Comparison of ENCODE assay signal across 17 cellular contexts in genomic region chr12:71876400-71876799, GRCh38. TPM values are rescaled to one million over a fixed set of nuclear protein-coding genes. Genes with fewer than 3 reads are reported as not detected.
DNase-seq lines count a peak whose midpoint lies in the region; ATAC-seq and TF ChIP-seq lines count a peak whose summit lies in the region.
"Had no signal": no experiment of that assay in that cellular context is flagged by ENCODE, and none has a peak within 500 bp of the region (broad histone marks: within the 10 kb centered on the region; RNA-seq: fewer than 3 reads in every experiment).

No MANE protein-coding gene starts in this region.

- peak overlapping the region; percentile 56 for H3K27ac ChIP-seq in subcutaneous abdominal adipose tissue (ENCODE audit: low read depth, low read length)
- H3K27ac ChIP-seq: KMS-11, SJSA1 had no signal

- DNase-seq in activated T-cell treated with anti-CD3 and anti-CD28 coated beads, Interleukin-2, amount 50 U/mL, for 24 hours: no peak
- DNase-seq in activated T-cell treated with anti-CD3 and anti-CD28 coated beads, Interleukin-2, amount 50 U/mL, for 1 hour: no peak
- peak; percentile 20 for DNase-seq in astrocyte of the hippocampus (ENCODE audit: low read depth, low spot score)
- DNase-seq in memory B cell (ENCODE audit: low spot score in 2 of 2): no peak
- no peak for DNase-seq in BE2C
- DNase-seq in NCI-H524 treated with DMSO at 0.1 percent for 48 hours (lab: John Stamatoyannopoulos, UW): no peak
- DNase-seq: 8988T; CD4-positive, CD25-positive, alpha-beta regulatory T cell; DMS79 treated with DMSO at 0.1 percent for 48 hours; GOT3; NCI-H187 treated with DMSO at 0.1 percent for 48 hours; NCI-H2171; OCI-M1 had no signal

- peaks cover 33% of the 10 kb centered on the region for H3K4me1 Mint-ChIP-seq in activated T-cell treated with anti-CD3 and anti-CD28 coated beads, Interleukin-2, amount 50 U/mL, for 24 hours (ENCODE audit: low read depth)
- H3K4me1 Mint-ChIP-seq in memory B cell: peaks cover 5% of the 10 kb centered on the region

- H3K4me1 ChIP-seq in subcutaneous abdominal adipose tissue (ENCODE audit: control insufficient read depth in 5 of 5, insufficient read depth in 5 of 5, low read length in 5 of 5) (peaks cover 0 to 17% (median 13%) of the 10 kb centered on the region in 5 donors), BE2C (peaks cover 10% of the 10 kb centered on the region)
- H3K4me1 ChIP-seq: SJSA1 had no signal

- H3K9me3 Mint-ChIP-seq in activated T-cell treated with anti-CD3 and anti-CD28 coated beads, Interleukin-2, amount 50 U/mL, for 24 hours: no peaks in the 10 kb centered on the region
- no peaks in the 10 kb centered on the region for H3K9me3 Mint-ChIP-seq in memory B cell

- H3K27me3 ChIP-seq in subcutaneous abdominal adipose tissue (ENCODE audit: control insufficient read depth in 5 of 5, insufficient read depth in 4 of 5, low read length in 5 of 5) (no peaks in the 10 kb centered on the region), BE2C (no peaks in the 10 kb centered on the region)
- H3K27me3 ChIP-seq: SJSA1 had no signal

- no peaks in the 10 kb centered on the region for H3K27me3 Mint-ChIP-seq in activated T-cell treated with anti-CD3 and anti-CD28 coated beads, Interleukin-2, amount 50 U/mL, for 24 hours
- H3K27me3 Mint-ChIP-seq in memory B cell: no peaks in the 10 kb centered on the region
- H3K27me3 Mint-ChIP-seq: CD4-positive, CD25-positive, alpha-beta regulatory T cell had no signal

- peak overlapping the region; percentile 15 for H3K27ac Mint-ChIP-seq in activated T-cell treated with anti-CD3 and anti-CD28 coated beads, Interleukin-2, amount 50 U/mL, for 24 hours
- peak overlapping the region; percentile 25 for H3K27ac Mint-ChIP-seq in memory B cell

- no peak for TF ChIP-seq CTCF in BE2C (IDR thresholded peaks at IDR 0.05; ENCODE audit: low read depth, low read length)

- H3K9me3 ChIP-seq in subcutaneous abdominal adipose tissue (ENCODE audit: control insufficient read depth in 5 of 5, low read length in 5 of 5): no peaks in the 10 kb centered on the region
- H3K9me3 ChIP-seq in BE2C: no peaks in the 10 kb centered on the region
- H3K9me3 ChIP-seq: SJSA1 had no signal

- H3K4me3 ChIP-seq in subcutaneous abdominal adipose tissue (ENCODE audit: low read depth in 1 of 5, low read length in 5 of 5) (no peak overlapping the region), BE2C (ENCODE audit: low read depth, low read length) (no peak overlapping the region)
- H3K4me3 ChIP-seq: SJSA1 had no signal

- H3K4me3 Mint-ChIP-seq in activated T-cell treated with anti-CD3 and anti-CD28 coated beads, Interleukin-2, amount 50 U/mL, for 24 hours: no peak overlapping the region
- H3K4me3 Mint-ChIP-seq in memory B cell: no peak overlapping the region

- H3K36me3 Mint-ChIP-seq in activated T-cell treated with anti-CD3 and anti-CD28 coated beads, Interleukin-2, amount 50 U/mL, for 24 hours (ENCODE audit: low read depth): peaks cover 83% of the 10 kb centered on the region
- H3K36me3 Mint-ChIP-seq in memory B cell: peaks cover 36% of the 10 kb centered on the region

- ATAC-seq in memory B cell (ENCODE audit: low read depth) (no peak), GM18520 (IDR thresholded peaks at IDR 0.05; ENCODE audit: unreplicated experiment) (no peak)

- H3K36me3 ChIP-seq in subcutaneous abdominal adipose tissue (ENCODE audit: control insufficient read depth in 5 of 5, insufficient read depth in 5 of 5, low read length in 5 of 5) (peaks cover 20 to 34% (median 27%) of the 10 kb centered on the region in 5 donors), BE2C (peaks cover 5% of the 10 kb centered on the region)

- H3K9ac ChIP-seq in subcutaneous abdominal adipose tissue (ENCODE audit: low read length in 5 of 5): no peak overlapping the region
- H3K9ac ChIP-seq: KMS-11 had no signal

RNA-seq across cellular contexts. Expression of gene TBC1D15, which starts 36.8 kb away (rescaled TPM):
- polyA plus RNA-seq in BE2C (2012; ENCODE audit: insufficient read depth, insufficient read length, low read depth): 16.9 TPM
